16 cellular contexts compared by ENCODE assay signal in genomic region chr19:36267061-36267845, GRCh38. TPM values are rescaled to one million over a fixed set of nuclear protein-coding genes. Genes with fewer than 3 reads are reported as not detected.
DNase-seq lines count a peak whose midpoint lies in the region; ATAC-seq, FAIRE-seq and TF ChIP-seq lines count a peak whose summit lies in the region.
"Had no signal": no experiment of that assay in that cellular context is flagged by ENCODE, and none has a peak within 500 bp of the region (broad histone marks: within the 10 kb centered on the region; RNA-seq: fewer than 3 reads in every experiment).

No MANE protein-coding gene starts in this region.

- peak overlapping the region; percentile 15 for H3K4me3 Mint-ChIP-seq in activated CD4-positive, alpha-beta T cell treated with anti-CD3 and anti-CD28 coated beads, Interleukin-2, amount 10 ng/mL, durations not matched to agents 24 days and 14 days
- H3K4me3 Mint-ChIP-seq: B cell; CD4-positive, alpha-beta T cell; GM23338; IgD-negative memory B cell had no signal

- H3K36me3 Mint-ChIP-seq in activated CD4-positive, alpha-beta T cell treated with anti-CD3 and anti-CD28 coated beads, Interleukin-2, amount 10 ng/mL, durations not matched to agents 24 days and 14 days (ENCODE audit: low read depth): peaks cover 3% of the 10 kb centered on the region
- H3K36me3 Mint-ChIP-seq: IgD-negative memory B cell had no signal

- TF ChIP-seq CTCF in GM13976 (IDR thresholded peaks at IDR 0.05; ENCODE audit: borderline replicate concordance, control extremely low read depth, extremely low read depth, insufficient read depth, missing control alignments) (no peak), K562 (IDR thresholded peaks at IDR 0.05 in 2 of 3, conservative IDR thresholded peaks at IDR 0.05 in 1 of 3; ENCODE audit: insufficient read depth in 2 of 3, low read depth in 1 of 3, low read length in 3 of 3) (no peak), SK-N-SH (IDR thresholded peaks at IDR 0.05) (no peak)

- POLR2A ChIA-PET in K562 (lab: Yijun Ruan, JAX) (no interaction called here), SK-N-SH (lab: Yijun Ruan, JAX) (no interaction called here)

- no peak for FAIRE-seq in K562 (lab: Jason Lieb, UNC)
- FAIRE-seq: A204.1 had no signal

- H3F3A ChIP-seq in SK-N-SH (replicated peaks; ENCODE audit: insufficient read depth): no peaks in the 10 kb centered on the region

- no peak overlapping the region for H3K27ac Mint-ChIP-seq in activated CD4-positive, alpha-beta T cell treated with anti-CD3 and anti-CD28 coated beads, Interleukin-2, amount 10 ng/mL, durations not matched to agents 24 days and 14 days
- H3K27ac Mint-ChIP-seq: B cell; CD4-positive, alpha-beta T cell; GM23338; IgD-negative memory B cell had no signal

- TF ChIP-seq EP300 in K562 (IDR thresholded peaks at IDR 0.05; ENCODE audit: low read length) (no peak), SK-N-SH (IDR thresholded peaks at IDR 0.05; ENCODE audit: borderline replicate concordance in 1 of 2, low read depth in 1 of 2, low read length in 1 of 2) (no peak)

- peaks cover 0 to 16% of the 10 kb centered on the region in 2 experiments; a peak in 2 of 5 replicates for H3K4me1 ChIP-seq in K562 (replicated peaks in 1 of 2; ENCODE audit: control insufficient read depth in 2 of 2, insufficient read depth in 2 of 2, low read length in 2 of 2)
- H3K4me1 ChIP-seq in SK-N-SH (ENCODE audit: control insufficient read depth in 1 of 2, insufficient read depth in 2 of 2, low read depth in 1 of 2, low read length in 1 of 2): no peaks in the 10 kb centered on the region
- H3K4me1 ChIP-seq: HAP-1 had no signal

- WGBS in K562 (ENCODE audit: insufficient coverage, low coverage, missing lambda C conversion rate): 17% methylated on average over 32 of the region's 36 CpGs
- WGBS in SK-N-SH (ENCODE audit: low lambda C conversion rate): 73% methylated on average over 28 of the region's 36 CpGs

- ATAC-seq in K562 (peak; percentile 36; the same call in 2 of the 3 replicates), GM18868 (IDR thresholded peaks at IDR 0.05; ENCODE audit: unreplicated experiment) (no peak)
- ATAC-seq: GM23338 had no signal

- H3K27me3 Mint-ChIP-seq in activated CD4-positive, alpha-beta T cell treated with anti-CD3 and anti-CD28 coated beads, Interleukin-2, amount 10 ng/mL, durations not matched to agents 24 days and 14 days: no peaks in the 10 kb centered on the region
- H3K27me3 Mint-ChIP-seq: B cell; CD4-positive, alpha-beta T cell; IgD-negative memory B cell had no signal

- H3K79me2 ChIP-seq in K562 (ENCODE audit: control insufficient read depth, insufficient read depth, low read length) (no peaks in the 10 kb centered on the region), SK-N-SH (ENCODE audit: insufficient read depth) (no peaks in the 10 kb centered on the region)

- H3K27ac ChIP-seq in K562 (ENCODE audit: extremely low read depth, low read depth, low read length): no peak overlapping the region
- no peak overlapping the region for H3K27ac ChIP-seq in SK-N-SH (ENCODE audit: low read depth in 2 of 2, low read length in 1 of 2)

- no peaks in the 10 kb centered on the region for H3K9me1 ChIP-seq in K562 (ENCODE audit: control insufficient read depth, insufficient read depth, low read length)

- H4K20me1 ChIP-seq in K562 (replicated peaks; ENCODE audit: control insufficient read depth, insufficient read depth, low read length) (no peaks in the 10 kb centered on the region), SK-N-SH (ENCODE audit: insufficient read depth) (no peaks in the 10 kb centered on the region)

- peak overlapping the region; percentile 90 for H2AFZ ChIP-seq in K562 (ENCODE audit: low read depth, low read length)
- no peak overlapping the region for H2AFZ ChIP-seq in SK-N-SH (ENCODE audit: low read depth)
- H2AFZ ChIP-seq: GM23338 had no signal

- peak overlapping the region; percentile 75 for H3K4me2 ChIP-seq in K562 (ENCODE audit: insufficient read depth, low read length)
- H3K4me2 ChIP-seq in SK-N-SH: no peak overlapping the region
- H3K4me2 ChIP-seq: GM23338 had no signal

- TSS peak; percentile 74 for BruUV-seq in K562 (replicated peaks; lab: Mats Ljungman, UMichigan)

- H3K9me3 Mint-ChIP-seq in activated CD4-positive, alpha-beta T cell treated with anti-CD3 and anti-CD28 coated beads, Interleukin-2, amount 10 ng/mL, durations not matched to agents 24 days and 14 days: peaks cover 20% of the 10 kb centered on the region

- H3K9ac ChIP-seq in K562 (ENCODE audit: insufficient read depth in 1 of 2, low read depth in 2 of 2, low read length in 2 of 2) (peak overlapping the region in 1 of 2 experiments; percentile 54; a peak in 2 of 4 replicates), SK-N-SH (no peak overlapping the region)

- intact Hi-C loops in activated CD4-positive, alpha-beta T cell treated with anti-CD3 and anti-CD28 coated beads, Interleukin-2, amount 10 ng/mL, durations not matched to agents 24 days and 14 days (cut with micrococcal nuclease): no loop called here
- intact Hi-C loops in K562 (cut with micrococcal nuclease): no loop called here

- H3K4me3 ChIP-seq in K562: peak overlapping the region; percentile 62
- H3K4me3 ChIP-seq in SK-N-SH (ENCODE audit: low read depth in 2 of 2, low read length in 1 of 2): no peak overlapping the region
- H3K4me3 ChIP-seq: GM23338, HAP-1 had no signal

- DNase-seq in activated CD4-positive, alpha-beta T cell treated with anti-CD3 and anti-CD28 coated beads, Interleukin-2, amount 10 ng/mL, durations not matched to agents 24 days and 14 days: no peak
- DNase-seq in activated CD4-positive, alpha-beta T cell treated with anti-CD3 and anti-CD28 coated beads, Interleukin-2, amount 50 U/mL, for 48 hours: no peak
- DNase-seq in GM13976 (ENCODE audit: low spot score) (peak; percentile 11), K562 (ENCODE audit: extremely low read depth in 1 of 4, low spot score in 3 of 4) (no peak), ureter (ENCODE audit: low spot score) (peak; percentile 29), SK-N-SH (no peak)
- DNase-seq: C1 segment of cervical spinal cord; CD4-positive, alpha-beta T cell; DND-41; GF-D8 had no signal

- no peaks in the 10 kb centered on the region for H3K9me2 ChIP-seq in SK-N-SH

- in situ Hi-C loops in GM13976 (cut with MboI; ENCODE audit: low sequenced_read_pairs, unreplicated experiment): no loop called here
- in situ Hi-C loops in K562 (cut with MboI): no loop called here

- CTCF ChIA-PET in K562 (lab: Yijun Ruan, JAX; ENCODE audit: low intra/inter-chr PET ratio): no interaction called here
- CTCF ChIA-PET in SK-N-SH (lab: Yijun Ruan, JAX): no interaction called here

- H3K9me3 ChIP-seq in K562 (replicated peaks; ENCODE audit: control insufficient read depth, insufficient read depth, low read depth, low read length) (no peaks in the 10 kb centered on the region), SK-N-SH (no peaks in the 10 kb centered on the region)
- H3K9me3 ChIP-seq: HAP-1 had no signal

- TF ChIP-seq RAD21 in K562 (CRISPR knock-in tag; conservative IDR thresholded peaks at IDR 0.05 in 1 of 2, IDR thresholded peaks at IDR 0.05 in 1 of 2) (no peak), SK-N-SH (IDR thresholded peaks at IDR 0.05; ENCODE audit: low read length) (no peak)

- H3K4me1 Mint-ChIP-seq in activated CD4-positive, alpha-beta T cell treated with anti-CD3 and anti-CD28 coated beads, Interleukin-2, amount 10 ng/mL, durations not matched to agents 24 days and 14 days: no peaks in the 10 kb centered on the region
- H3K4me1 Mint-ChIP-seq: B cell, GM23338, IgD-negative memory B cell had no signal

- TF ChIP-seq POLR2A in K562 (conservative IDR thresholded peaks at IDR 0.05): no peak

- H3K36me3 ChIP-seq in K562 (ENCODE audit: control insufficient read depth, insufficient read depth, low read length): no peaks in the 10 kb centered on the region
- H3K36me3 ChIP-seq in SK-N-SH (replicated peaks in 1 of 2; ENCODE audit: control insufficient read depth in 1 of 2, insufficient read depth in 2 of 2, low read length in 1 of 2): no peaks in the 10 kb centered on the region
- H3K36me3 ChIP-seq: HAP-1 had no signal

- peaks cover 0 to 10% of the 10 kb centered on the region in 2 experiments; a peak in 1 of 5 replicates for H3K27me3 ChIP-seq in K562 (ENCODE audit: control insufficient read depth in 2 of 2, insufficient read depth in 2 of 2, low read length in 2 of 2)
- no peaks in the 10 kb centered on the region for H3K27me3 ChIP-seq in SK-N-SH (ENCODE audit: insufficient read depth)

RNA-seq across cellular contexts. Expression of gene ZNF146, which starts 52.3 kb away (rescaled TPM):
- total RNA-seq in activated CD4-positive, alpha-beta T cell treated with anti-CD3 and anti-CD28 coated beads, Interleukin-2, amount 10 ng/mL, durations not matched to agents 24 days and 14 days: 84.6 and 90.3 TPM in 2 replicates
- 59.1 and 134 TPM in 2 replicates for total RNA-seq in K562 (2011; cell fraction: chromatin; rRNA removed; ENCODE audit: low replicate concordance)
- total RNA-seq in K562 (2011; cell fraction: nucleolus; rRNA removed): 39.9 and 49.0 TPM in 2 replicates
- total RNA-seq in K562 (2011; cell fraction: nucleoplasm; rRNA removed): 83.6 and 109 TPM in 2 replicates
- total RNA-seq in K562 (2014; rRNA removed): 102 TPM in 2 replicates
- 195 and 223 TPM in 2 replicates for total RNA-seq in K562 (2014; rRNA removed; fragmentation: Illumina TruSeq; extraction: Trizol)
- total RNA-seq in K562 (2015; rRNA removed; fragmentation: Illumina TruSeq; extraction: Trizol): 182 and 187 TPM in 2 replicates
- total RNA-seq in K562 (2021): 92.4 and 99.9 TPM in 2 replicates
- 98.8 and 124 TPM in 2 replicates for polyA plus RNA-seq in K562 (2011; rRNA removed)
- polyA plus RNA-seq in K562 (2011; cell fraction: cytosol; rRNA removed): 14.8 and 36.3 TPM in 2 replicates
- polyA plus RNA-seq in K562 (2011; cell fraction: nucleus; rRNA removed): 21.8 and 34.3 TPM in 2 replicates
- 66.6 and 84.1 TPM in 2 replicates for polyA plus RNA-seq in K562 (2012)
- 146 and 185 TPM in 2 replicates for polyA plus RNA-seq in K562 (2014; fragmentation: Illumina TruSeq; extraction: Trizol)
- 100 to 1,000 TPM in 1 of 2 experiments, 10 to 100 TPM in 1; 36.2 to 116 TPM for polyA plus RNA-seq in K562 (2014; fragmentation: Nextera tagmentation; extraction: Ambion mirVana)
- 102 and 107 TPM in 2 replicates for polyA plus RNA-seq in K562 (2014; rRNA removed)
- polyA minus RNA-seq in K562 (2011; rRNA and poly(A)+ RNA removed): 160 and 197 TPM in 2 replicates
- 52.6 and 57.3 TPM in 2 replicates for polyA minus RNA-seq in K562 (2011; cell fraction: cytosol; rRNA and poly(A)+ RNA removed)
- polyA minus RNA-seq in K562 (2011; cell fraction: nucleus; rRNA and poly(A)+ RNA removed): 15.9 and 36.4 TPM in 2 replicates
- 70.3 TPM for total RNA-seq in ureter
- 25.4 and 35.8 TPM in 2 replicates for polyA plus RNA-seq in SK-N-SH (2012; rRNA removed)
- polyA plus RNA-seq in SK-N-SH (2012; cell fraction: cytosol; rRNA removed): 51.1 and 63.3 TPM in 2 replicates
- polyA plus RNA-seq in SK-N-SH (2012; cell fraction: nucleus; rRNA removed): 9.7 and 21.3 TPM in 2 replicates

RNA-seq across cellular contexts. Expression of gene ZNF565, which starts 52.8 kb away (rescaled TPM):
- total RNA-seq in activated CD4-positive, alpha-beta T cell treated with anti-CD3 and anti-CD28 coated beads, Interleukin-2, amount 10 ng/mL, durations not matched to agents 24 days and 14 days: 1.6 and 2.2 TPM in 2 replicates
- total RNA-seq in K562 (2011; cell fraction: chromatin; rRNA removed; ENCODE audit: low replicate concordance): 7.4 and 10.8 TPM in 2 replicates
- 5.0 and 5.5 TPM in 2 replicates for total RNA-seq in K562 (2011; cell fraction: nucleolus; rRNA removed)
- total RNA-seq in K562 (2011; cell fraction: nucleoplasm; rRNA removed): 4.0 and 5.6 TPM in 2 replicates
- total RNA-seq in K562 (2014; rRNA removed) (1.3 TPM in 2 replicates), K562 (2014; rRNA removed; fragmentation: Illumina TruSeq; extraction: Trizol) (2.9 and 3.0 TPM in 2 replicates), K562 (2015; rRNA removed; fragmentation: Illumina TruSeq; extraction: Trizol) (2.5 and 3.0 TPM in 2 replicates), K562 (2021) (1.8 TPM in 2 replicates), ureter (7.5 TPM)
- polyA plus RNA-seq in K562 (2011; rRNA removed) (2.6 and 3.2 TPM in 2 replicates), K562 (2014; fragmentation: Illumina TruSeq; extraction: Trizol) (1.8 and 2.3 TPM in 2 replicates), K562 (2014; fragmentation: Nextera tagmentation; extraction: Ambion mirVana) (1 to 10 TPM; 2.6 to 2.7 TPM), K562 (2014; rRNA removed) (1.7 and 2.5 TPM in 2 replicates), SK-N-SH (2012; rRNA removed) (1.5 and 1.9 TPM in 2 replicates)
- polyA plus RNA-seq in K562 (2011; cell fraction: cytosol; rRNA removed): 0.82 and 1.1 TPM in 2 replicates
- polyA plus RNA-seq in K562 (2011; cell fraction: nucleus; rRNA removed): 2.7 and 3.9 TPM in 2 replicates
- polyA plus RNA-seq in K562 (2012): 1.2 and 1.3 TPM in 2 replicates
- 4.2 and 5.2 TPM in 2 replicates for polyA minus RNA-seq in K562 (2011; rRNA and poly(A)+ RNA removed)
- polyA minus RNA-seq in K562 (2011; cell fraction: cytosol; rRNA and poly(A)+ RNA removed): 1.1 and 2.1 TPM in 2 replicates
- polyA minus RNA-seq in K562 (2011; cell fraction: nucleus; rRNA and poly(A)+ RNA removed): 1.2 and 2.3 TPM in 2 replicates
- polyA plus RNA-seq in SK-N-SH (2012; cell fraction: cytosol; rRNA removed): 1.1 and 1.4 TPM in 2 replicates
- 2.4 and 6.0 TPM in 2 replicates for polyA plus RNA-seq in SK-N-SH (2012; cell fraction: nucleus; rRNA removed)

Comparison
In these comparisons a context has a peak if more than half of its experiments do, and no peak if none do; other contexts are left out.
1. DNase-seq: peak in GM13976 (single experiment) and ureter (single experiment); none in activated CD4-positive, alpha-beta T cell treated with anti-CD3 and anti-CD28 coated beads, Interleukin-2, amount 10 ng/mL, durations not matched to agents 24 days and 14 days (single experiment), activated CD4-positive, alpha-beta T cell treated with anti-CD3 and anti-CD28 coated beads, Interleukin-2, amount 50 U/mL, for 48 hours (0 of 2), K562 (0 of 4) and SK-N-SH (single experiment).